9 cellular contexts compared by ENCODE assay signal in the genomic region with DNA sequence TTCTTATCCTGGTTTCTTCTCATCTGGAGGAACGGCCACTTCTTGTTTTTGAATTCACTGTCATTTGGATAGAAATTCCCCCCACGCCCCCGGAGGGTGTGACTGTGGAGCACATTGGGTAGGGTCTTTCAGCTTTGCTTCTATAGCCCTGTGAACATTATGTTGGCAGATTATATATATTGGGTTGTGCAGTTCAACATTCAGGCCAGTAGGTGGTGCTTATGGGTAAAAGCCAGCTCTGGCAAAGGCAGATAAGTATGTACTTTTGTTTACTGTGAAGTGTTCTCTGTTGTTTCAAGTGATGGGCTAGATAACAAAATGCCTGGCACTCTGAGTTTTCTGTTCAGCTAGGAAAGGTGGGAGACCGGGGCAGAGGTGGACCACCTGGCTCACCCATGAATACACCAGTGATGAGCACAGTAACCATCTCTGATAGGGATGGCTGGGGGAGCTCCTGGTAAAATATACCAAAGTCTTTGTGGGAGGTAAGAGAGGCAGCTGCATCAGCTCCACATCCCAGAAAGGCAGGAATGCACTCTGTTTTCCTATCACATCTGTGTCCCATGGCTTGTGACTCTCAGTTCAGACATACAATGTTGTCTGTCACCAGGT.
DNase-seq lines count a peak whose midpoint lies in the region; ATAC-seq and TF ChIP-seq lines count a peak whose summit lies in the region.
"Had no signal": no experiment of that assay in that cellular context is flagged by ENCODE, and none has a peak within 500 bp of the region (broad histone marks: within the 10 kb centered on the region; RNA-seq: fewer than 3 reads in every experiment).

No MANE protein-coding gene starts in this region.

- peak; percentile 18 for DNase-seq in NCI-H2227 (lab: John Stamatoyannopoulos, UW; ENCODE audit: unreplicated experiment)
- no peak for DNase-seq in NCI-H2227 treated with DMSO at 0.1 percent for 48 hours (lab: John Stamatoyannopoulos, UW)
- peak; percentile 4 for DNase-seq in NCI-H2171 (lab: John Stamatoyannopoulos, UW)
- no peak for DNase-seq in breast epithelium (ENCODE audit: low spot score in 2 of 2)
- DNase-seq in vagina (ENCODE audit: extremely low spot score in 2 of 2) = no peak
- no peak for DNase-seq in naive thymus-derived CD8-positive, alpha-beta T cell

- no peak overlapping the region for H3K27ac Mint-ChIP-seq in nephron
- H3K27ac Mint-ChIP-seq in naive thymus-derived CD8-positive, alpha-beta T cell = no peak overlapping the region
- H3K27ac Mint-ChIP-seq: CD4-positive, CD25-positive, alpha-beta regulatory T cell had no signal

- H3K27me3 ChIP-seq in breast epithelium (no peaks in the 10 kb centered on the region), vagina (no peaks in the 10 kb centered on the region)

- peak; percentile 65 for ATAC-seq in HG02588 (IDR thresholded peaks at IDR 0.05; ENCODE audit: unreplicated experiment)
- no peak for ATAC-seq in naive thymus-derived CD8-positive, alpha-beta T cell

- H3K36me3 ChIP-seq in breast epithelium = no peaks in the 10 kb centered on the region
- no peaks in the 10 kb centered on the region for H3K36me3 ChIP-seq in vagina

- H3K4me3 ChIP-seq in breast epithelium (no peak overlapping the region), vagina (no peak overlapping the region)

- H3K4me1 ChIP-seq in breast epithelium (no peaks in the 10 kb centered on the region), vagina (no peaks in the 10 kb centered on the region)

- H3K9me3 ChIP-seq in breast epithelium (peaks cover 0 to 6% of the 10 kb centered on the region in 2 donors), vagina (no peaks in the 10 kb centered on the region)

- no peaks in the 10 kb centered on the region for H3K27me3 Mint-ChIP-seq in nephron (ENCODE audit: low read depth)
- H3K27me3 Mint-ChIP-seq in naive thymus-derived CD8-positive, alpha-beta T cell = no peaks in the 10 kb centered on the region
- H3K27me3 Mint-ChIP-seq: CD4-positive, CD25-positive, alpha-beta regulatory T cell had no signal

- H3K4me1 Mint-ChIP-seq in nephron = peaks cover 1% of the 10 kb centered on the region
- no peaks in the 10 kb centered on the region for H3K4me1 Mint-ChIP-seq in naive thymus-derived CD8-positive, alpha-beta T cell
- H3K4me1 Mint-ChIP-seq: CD4-positive, CD25-positive, alpha-beta regulatory T cell had no signal

- peaks cover 34% of the 10 kb centered on the region for H3K9me3 Mint-ChIP-seq in nephron
- peaks cover 6 to 32% (median 18%) of the 10 kb centered on the region in 9 donors for H3K9me3 Mint-ChIP-seq in naive thymus-derived CD8-positive, alpha-beta T cell

- H3K4me3 Mint-ChIP-seq in nephron = no peak overlapping the region
- H3K4me3 Mint-ChIP-seq in naive thymus-derived CD8-positive, alpha-beta T cell = no peak overlapping the region
- H3K4me3 Mint-ChIP-seq: CD4-positive, CD25-positive, alpha-beta regulatory T cell had no signal

- H3K36me3 Mint-ChIP-seq in nephron (ENCODE audit: low read depth) = peaks cover 10% of the 10 kb centered on the region
- no peaks in the 10 kb centered on the region for H3K36me3 Mint-ChIP-seq in naive thymus-derived CD8-positive, alpha-beta T cell
- H3K36me3 Mint-ChIP-seq: CD4-positive, CD25-positive, alpha-beta regulatory T cell had no signal

- H3K27ac ChIP-seq in breast epithelium = no peak overlapping the region
- H3K27ac ChIP-seq in vagina = no peak overlapping the region

- TF ChIP-seq CTCF in breast epithelium (IDR thresholded peaks at IDR 0.05) (peak; percentile 31 to 52 (median 36)), nephron (IDR thresholded peaks at IDR 0.05; ENCODE audit: unreplicated experiment in 3 of 3) (peak; percentile 42 to 53 (median 43)), vagina (IDR thresholded peaks at IDR 0.05) (peak in 1 of 3 experiments; percentile 31)

- intact Hi-C loops in breast epithelium (cut with DNase I; ENCODE audit: low total_unique reads) = no loop called here
- intact Hi-C loops in vagina (cut with DNase I) = no loop called here

- POLR2A ChIA-PET in naive thymus-derived CD8-positive, alpha-beta T cell (lab: Charles Lee) = no interaction called here

- TF ChIP-seq POLR2A in breast epithelium (IDR thresholded peaks at IDR 0.05) (no peak), vagina (IDR thresholded peaks at IDR 0.05) (no peak)

Comparison
In these comparisons a context has a peak if more than half of its experiments do, and no peak if none do; other contexts are left out.
1. DNase-seq: peak in NCI-H2227 (single experiment) and NCI-H2171 (single experiment); none in NCI-H2227 treated with DMSO at 0.1 percent for 48 hours (single experiment), breast epithelium (0 of 2), vagina (0 of 2) and naive thymus-derived CD8-positive, alpha-beta T cell (0 of 10).